ENCODE assay signal across 8 cellular contexts in the genomic region with DNA sequence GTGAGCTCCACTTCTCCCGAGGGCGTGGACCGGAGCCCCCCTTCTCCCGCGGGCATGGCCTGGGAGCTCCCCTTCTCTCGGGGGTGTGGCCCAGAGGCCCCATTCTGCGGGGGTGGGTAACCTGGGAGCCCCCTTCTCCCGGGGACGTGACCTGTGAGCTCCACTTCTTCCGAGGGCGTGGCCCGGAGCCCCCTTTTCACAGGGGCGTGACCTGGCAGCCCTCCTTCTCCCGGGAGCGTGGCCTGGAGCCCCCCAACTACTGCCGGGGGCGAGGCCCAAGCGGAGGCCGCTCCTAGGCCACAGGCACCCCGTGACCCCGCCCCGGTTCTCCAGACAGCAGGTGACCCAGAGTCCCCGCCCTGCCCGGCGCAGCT. TPM values are rescaled to one million over a fixed set of nuclear protein-coding genes. Genes with fewer than 3 reads are reported as not detected.
DNase-seq lines count a peak whose midpoint lies in the region; ATAC-seq, FAIRE-seq and TF ChIP-seq lines count a peak whose summit lies in the region.

No MANE protein-coding gene starts in this region.

- no peaks in the 10 kb centered on the region for H3K27me3 ChIP-seq in A673 (replicated peaks; ENCODE audit: insufficient read depth, low read depth, low read length, poor library complexity)
- H3K27me3 ChIP-seq in HL-60 (ENCODE audit: insufficient read depth, poor library complexity, severe bottlenecking): no peaks in the 10 kb centered on the region
- H3K27me3 ChIP-seq in GM12878 (replicated peaks in 1 of 2; ENCODE audit: control insufficient read depth in 2 of 2, insufficient read depth in 2 of 2, low read length in 1 of 2): no peaks in the 10 kb centered on the region

- FAIRE-seq in GM12878 (lab: Jason Lieb, UNC): no peak

- H3K9ac ChIP-seq in GM12878 (ENCODE audit: control insufficient read depth, insufficient read depth, low read length): peak overlapping the region; percentile 87

- POLR2A ChIA-PET in A673 (lab: Charles Lee; ENCODE audit: low non-redundant PET) (no interaction called here), GM12878 (lab: Charles Lee) (interaction anchor here (0.7 kb wide), 1 partner anchor 20 kb away, joined by 3 read pairs; no protein-coding TSS in a partner anchor)

- WGBS in GM12878 (ENCODE audit: insufficient coverage, insufficient replicate concordance, low lambda C conversion rate, missing lambda C conversion rate): under 1% methylated on average over 25 of the region's 25 CpGs

- DNase-seq in A673 (ENCODE audit: low spot score) (no peak), HL-60 (ENCODE audit: low read depth in 1 of 2, low spot score in 1 of 2) (no peak), GM12878 (ENCODE audit: low read depth, low spot score) (no peak), memory B cell (ENCODE audit: low spot score in 2 of 2) (no peak), DMS153 treated with DMSO at 0.1 percent for 48 hours (lab: John Stamatoyannopoulos, UW; ENCODE audit: unreplicated experiment) (no peak), activated gamma-delta T cell (lab: John Stamatoyannopoulos, UW) (no peak), posterior vena cava (ENCODE audit: low spot score) (no peak)

- BruUV-seq in A673 (replicated peaks; lab: Mats Ljungman, UMichigan) (TSS peak; percentile 49), GM12878 (replicated peaks; lab: Mats Ljungman, UMichigan) (TSS peak; percentile 72)

- TF ChIP-seq CTCF in A673 (conservative IDR thresholded peaks at IDR 0.05; ENCODE audit: low read depth, low read length): no peak
- no peak for TF ChIP-seq CTCF in HL-60 (IDR thresholded peaks at IDR 0.05; ENCODE audit: insufficient read depth, low read length)
- 0 out of 6 replicates have a peak, but pooled peaks of 1 of the 3 experiments have one; percentile 18 for TF ChIP-seq CTCF in GM12878 (IDR thresholded peaks at IDR 0.05 in 2 of 3, conservative IDR thresholded peaks at IDR 0.05 in 1 of 3; ENCODE audit: control insufficient read depth in 2 of 3, extremely low read depth in 1 of 3, insufficient read depth in 1 of 3, low read depth in 3 of 3, low read length in 3 of 3)

- intact Hi-C loops in A673 (cut with micrococcal nuclease; ENCODE audit: unreplicated experiment): no loop called here
- intact Hi-C loops in GM12878 (cut with micrococcal nuclease; ENCODE audit: unreplicated experiment): loop anchor here (1.0 to 5.0 kb wide), 2 partner anchors 42 to 102 kb away; a partner anchor contains a TSS
- intact Hi-C loops in posterior vena cava (cut with DNase I): loop anchor here in 1 of 2 donors (1.0 kb wide), 1 partner anchor 38 kb away; no protein-coding TSS in a partner anchor

- H3K79me2 ChIP-seq in GM12878 (ENCODE audit: control insufficient read depth, insufficient read depth, low read length): peaks cover 27% of the 10 kb centered on the region

- no peaks in the 10 kb centered on the region for H4K20me1 ChIP-seq in GM12878 (ENCODE audit: control insufficient read depth, insufficient read depth)

- RAD21 ChIA-PET in GM12878 (lab: Charles Lee; ENCODE audit: unreplicated experiment): interaction anchor here (0.8 to 1.5 kb wide), 6 partner anchors 12 to 127 kb away, joined by 3 to 6 read pairs (median 4); a partner anchor contains a TSS

- SMC1A ChIA-PET in GM12878 (lab: Charles Lee; ENCODE audit: uncharacterized antibody, unreplicated experiment): interaction anchor here (1.1 to 1.4 kb wide), 3 partner anchors 11 to 43 kb away, joined by 3 to 7 read pairs (median 5); a partner anchor contains a TSS

- peak overlapping the region; percentile 88 for H3K27ac Mint-ChIP-seq in memory B cell

- peak; percentile 26 for ATAC-seq in GM18873 (IDR thresholded peaks at IDR 0.05; ENCODE audit: low FRiP score, unreplicated experiment)
- peak; percentile 7 for ATAC-seq in GM12878
- no peak for ATAC-seq in memory B cell (ENCODE audit: low read depth)

- TF ChIP-seq EP300 in GM12878 (IDR thresholded peaks at IDR 0.05; ENCODE audit: borderline replicate concordance in 1 of 2, control insufficient read depth in 1 of 2, low read depth in 2 of 2, low read length in 2 of 2): no peak

- peaks cover 10% of the 10 kb centered on the region for H3K36me3 ChIP-seq in A673 (ENCODE audit: insufficient read depth, low read length, poor library complexity, severe bottlenecking)
- no peaks in the 10 kb centered on the region; a peak in 1 of 4 replicates for H3K36me3 ChIP-seq in GM12878 (ENCODE audit: control insufficient read depth in 2 of 2, insufficient read depth in 2 of 2, low read length in 1 of 2)

- H3K4me3 Mint-ChIP-seq in memory B cell: peak overlapping the region; percentile 96

- H3K4me1 ChIP-seq in A673 (ENCODE audit: insufficient read depth, low read length, poor library complexity, severe bottlenecking): peaks cover 12% of the 10 kb centered on the region
- H3K4me1 ChIP-seq in GM12878 (ENCODE audit: control insufficient read depth, insufficient read depth, low read length): no peaks in the 10 kb centered on the region

- peaks cover 3% of the 10 kb centered on the region for H3K9me3 Mint-ChIP-seq in memory B cell

- no peak for TF ChIP-seq POLR2A in GM12878 (IDR thresholded peaks at IDR 0.05; ENCODE audit: low read depth, low read length)

- H3K4me3 ChIP-seq in A673 (ENCODE audit: low read depth, low read length, poor library complexity, severe bottlenecking) (peak overlapping the region; percentile 99), HL-60 (replicated peaks; ENCODE audit: insufficient read depth, low read length) (peak overlapping the region; percentile 91), GM12878 (peak overlapping the region; percentile 82)

- CTCF ChIA-PET in A673 (lab: Charles Lee) (interaction anchor here (0.5 to 0.7 kb wide), 2 partner anchors 109 to 274 kb away, joined by 4 to 5 read pairs; no protein-coding TSS in a partner anchor), GM12878 (lab: Yijun Ruan, JAX) (interaction anchor here (0.9 to 1.8 kb wide), 3 partner anchors 9 to 52 kb away, joined by 3 to 9 read pairs (median 4); a partner anchor contains a TSS)

- peak overlapping the region; percentile 57 for H2AFZ ChIP-seq in GM12878 (ENCODE audit: control insufficient read depth, low read depth, low read length)

- H3K27me3 Mint-ChIP-seq in memory B cell: no peaks in the 10 kb centered on the region

- H3K27ac ChIP-seq in A673 (ENCODE audit: low read depth, low read length, poor library complexity, severe bottlenecking) (peak overlapping the region; percentile 97), HL-60 (replicated peaks) (peak overlapping the region; percentile 99), GM12878 (ENCODE audit: control insufficient read depth, insufficient read depth) (peak overlapping the region; percentile 93)

- H3K4me2 ChIP-seq in GM12878 (ENCODE audit: control insufficient read depth, insufficient read depth): peak overlapping the region; percentile 88

- peaks cover 12% of the 10 kb centered on the region for H3K4me1 Mint-ChIP-seq in memory B cell

- peaks cover 10% of the 10 kb centered on the region for H3K9me3 ChIP-seq in A673 (ENCODE audit: low read depth, low read length, poor library complexity, severe bottlenecking)
- H3K9me3 ChIP-seq in GM12878 (replicated peaks; ENCODE audit: control insufficient read depth, insufficient read depth, low read length): no peaks in the 10 kb centered on the region; the same call in 2 of the 3 replicates

- no peak for TF ChIP-seq RAD21 in GM12878 (IDR thresholded peaks at IDR 0.05; ENCODE audit: insufficient read depth, low read depth, low read length)

- in situ Hi-C loops in GM12878 (cut with MboI): no loop called here

- H3K36me3 Mint-ChIP-seq in memory B cell: peaks cover 17% of the 10 kb centered on the region

RNA-seq across cellular contexts. Expression of a gene that starts 0.3 kb away (rescaled TPM):
- 36.2 and 38.9 TPM in 2 replicates for total RNA-seq in A673 (2021)
- total RNA-seq in GM12878 (2013; cell fraction: nucleolus; rRNA removed): 22.6 and 23.8 TPM in 2 replicates
- 25.0 and 28.3 TPM in 2 replicates for total RNA-seq in GM12878 (2014; rRNA removed)
- total RNA-seq in GM12878 (2014; rRNA removed; fragmentation: Illumina TruSeq; extraction: Trizol): 19.9 and 21.3 TPM in 2 replicates
- total RNA-seq in GM12878 (2021): 16.9 and 18.6 TPM in 2 replicates
- polyA plus RNA-seq in GM12878 (2011; ENCODE audit: low read depth): 17.9 TPM
- polyA plus RNA-seq in GM12878 (2011; rRNA removed): 34.3 and 35.3 TPM in 2 replicates
- 41.9 and 43.6 TPM in 2 replicates for polyA plus RNA-seq in GM12878 (2011; cell fraction: cytosol; rRNA removed)
- polyA plus RNA-seq in GM12878 (2011; cell fraction: nucleus; rRNA removed): 43.0 and 43.7 TPM in 2 replicates
- polyA plus RNA-seq in GM12878 (2012): 21.0 and 21.5 TPM in 2 replicates
- 25.8 TPM in 2 replicates for polyA plus RNA-seq in GM12878 (2014; fragmentation: Illumina TruSeq; extraction: Trizol)
- polyA plus RNA-seq in GM12878 (2014; fragmentation: Nextera tagmentation; extraction: Ambion mirVana): 10 to 100 TPM; 17.5 to 20.9 TPM
- 25.1 and 26.0 TPM in 2 replicates for polyA plus RNA-seq in GM12878 (2014; rRNA removed)
- 10 to 100 TPM; 32.2 to 35.4 TPM for polyA plus RNA-seq in GM12878 (2016; fragmentation: Nextera tagmentation; extraction: Ambion mirVana)
- polyA minus RNA-seq in GM12878 (2011; rRNA and poly(A)+ RNA removed): 21.4 and 22.7 TPM in 2 replicates
- polyA minus RNA-seq in GM12878 (2011; cell fraction: cytosol; rRNA and poly(A)+ RNA removed): 13.2 and 16.3 TPM in 2 replicates
- polyA minus RNA-seq in GM12878 (2011; cell fraction: nucleus; rRNA and poly(A)+ RNA removed): 8.2 and 12.7 TPM in 2 replicates
- 10 to 100 TPM; 18.7 to 20.4 TPM for total RNA-seq in posterior vena cava

RNA-seq across cellular contexts. Expression of a gene that starts 42.5 kb away (rescaled TPM):
- total RNA-seq in A673 (2021): 8.9 and 9.2 TPM in 2 replicates
- total RNA-seq in GM12878 (2013; cell fraction: nucleolus; rRNA removed): 20.3 and 23.2 TPM in 2 replicates
- total RNA-seq in GM12878 (2014; rRNA removed): 8.5 and 10.0 TPM in 2 replicates
- 5.5 and 6.2 TPM in 2 replicates for total RNA-seq in GM12878 (2014; rRNA removed; fragmentation: Illumina TruSeq; extraction: Trizol)
- total RNA-seq in GM12878 (2021): 7.7 and 8.3 TPM in 2 replicates
- 3.0 TPM for polyA plus RNA-seq in GM12878 (2011; ENCODE audit: low read depth)
- 8.8 and 10.7 TPM in 2 replicates for polyA plus RNA-seq in GM12878 (2011; rRNA removed)
- 8.2 and 9.4 TPM in 2 replicates for polyA plus RNA-seq in GM12878 (2011; cell fraction: cytosol; rRNA removed)
- polyA plus RNA-seq in GM12878 (2011; cell fraction: nucleus; rRNA removed): 8.1 and 13.3 TPM in 2 replicates
- polyA plus RNA-seq in GM12878 (2012): 4.1 and 6.2 TPM in 2 replicates
- 6.8 and 7.4 TPM in 2 replicates for polyA plus RNA-seq in GM12878 (2014; fragmentation: Illumina TruSeq; extraction: Trizol)
- 1 to 10 TPM; 2.7 to 3.7 TPM for polyA plus RNA-seq in GM12878 (2014; fragmentation: Nextera tagmentation; extraction: Ambion mirVana)
- polyA plus RNA-seq in GM12878 (2014; rRNA removed): 10.7 and 12.0 TPM in 2 replicates
- polyA plus RNA-seq in GM12878 (2016; fragmentation: Nextera tagmentation; extraction: Ambion mirVana): 1 to 10 TPM; 3.2 to 5.3 TPM
- polyA minus RNA-seq in GM12878 (2011; rRNA and poly(A)+ RNA removed): 2.9 and 5.0 TPM in 2 replicates
- 2.5 and 3.0 TPM in 2 replicates for polyA minus RNA-seq in GM12878 (2011; cell fraction: cytosol; rRNA and poly(A)+ RNA removed)
- polyA minus RNA-seq in GM12878 (2011; cell fraction: nucleus; rRNA and poly(A)+ RNA removed): 3.9 and 4.4 TPM in 2 replicates
- total RNA-seq in posterior vena cava: 1 to 10 TPM; 4.8 to 5.2 TPM

RNA-seq across cellular contexts. Expression of a gene that starts 42.8 kb away (rescaled TPM):
- total RNA-seq in A673 (2021): 47.9 and 50.8 TPM in 2 replicates
- 81.2 and 92.0 TPM in 2 replicates for total RNA-seq in GM12878 (2013; cell fraction: nucleolus; rRNA removed)
- total RNA-seq in GM12878 (2014; rRNA removed): 14.9 and 19.1 TPM in 2 replicates
- 8.6 and 10.5 TPM in 2 replicates for total RNA-seq in GM12878 (2014; rRNA removed; fragmentation: Illumina TruSeq; extraction: Trizol)
- 34.8 and 35.5 TPM in 2 replicates for total RNA-seq in GM12878 (2021)
- 5.6 TPM for polyA plus RNA-seq in GM12878 (2011; ENCODE audit: low read depth)
- polyA plus RNA-seq in GM12878 (2011; rRNA removed): 28.8 and 35.7 TPM in 2 replicates
- polyA plus RNA-seq in GM12878 (2011; cell fraction: cytosol; rRNA removed): 21.2 and 24.4 TPM in 2 replicates
- polyA plus RNA-seq in GM12878 (2011; cell fraction: nucleus; rRNA removed): 62.8 and 65.9 TPM in 2 replicates
- 15.9 and 16.8 TPM in 2 replicates for polyA plus RNA-seq in GM12878 (2012)
- 19.6 and 27.1 TPM in 2 replicates for polyA plus RNA-seq in GM12878 (2014; fragmentation: Illumina TruSeq; extraction: Trizol)
- 10 to 100 TPM in 1 of 2 experiments, 1 to 10 TPM in 1; 7.2 to 11.3 TPM for polyA plus RNA-seq in GM12878 (2014; fragmentation: Nextera tagmentation; extraction: Ambion mirVana)
- polyA plus RNA-seq in GM12878 (2014; rRNA removed): 15.8 and 23.5 TPM in 2 replicates
- 10 to 100 TPM; 31.9 to 33.0 TPM for polyA plus RNA-seq in GM12878 (2016; fragmentation: Nextera tagmentation; extraction: Ambion mirVana)
- polyA minus RNA-seq in GM12878 (2011; rRNA and poly(A)+ RNA removed): 35.9 and 40.9 TPM in 2 replicates
- 14.2 and 25.8 TPM in 2 replicates for polyA minus RNA-seq in GM12878 (2011; cell fraction: cytosol; rRNA and poly(A)+ RNA removed)
- polyA minus RNA-seq in GM12878 (2011; cell fraction: nucleus; rRNA and poly(A)+ RNA removed): 16.7 and 27.8 TPM in 2 replicates
- 10 to 100 TPM; 40.1 to 57.9 TPM for total RNA-seq in posterior vena cava
